24 cellular contexts compared by ENCODE assay signal in the genomic region with DNA sequence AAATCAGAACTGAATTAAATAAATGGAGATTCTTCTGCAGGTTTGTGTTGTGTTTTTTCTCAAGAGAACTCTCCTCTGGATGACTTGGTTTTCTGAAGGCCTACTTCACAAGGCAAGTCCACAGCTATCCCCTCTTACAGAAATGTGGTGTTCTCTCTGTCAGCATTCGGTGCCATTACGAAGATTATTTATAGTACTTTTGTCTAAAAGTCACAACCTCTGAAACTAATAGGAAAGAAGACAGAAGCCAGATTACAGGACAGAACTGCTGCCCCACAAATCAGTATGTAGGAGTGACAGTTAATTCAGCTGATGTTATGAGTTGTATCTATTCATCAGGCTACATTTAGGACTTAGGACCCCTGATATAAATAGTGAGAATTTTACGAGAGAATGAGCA.
DNase-seq lines count a peak whose midpoint lies in the region; ATAC-seq and TF ChIP-seq lines count a peak whose summit lies in the region.
"Had no signal": no experiment of that assay in that cellular context is flagged by ENCODE, and none has a peak within 500 bp of the region (broad histone marks: within the 10 kb centered on the region; RNA-seq: fewer than 3 reads in every experiment).

No MANE protein-coding gene starts in this region.

- H3K4me3 Mint-ChIP-seq in GM23338 (no peak overlapping the region), neural progenitor cell (no peak overlapping the region)
- H3K4me3 Mint-ChIP-seq: B cell; CD4-positive, alpha-beta T cell; CD8-positive, alpha-beta T cell had no signal

- H4K20me1 ChIP-seq in GM23338 (replicated peaks; ENCODE audit: insufficient read depth) (no peaks in the 10 kb centered on the region), neural progenitor cell (ENCODE audit: low read depth) (no peaks in the 10 kb centered on the region)
- H4K20me1 ChIP-seq: BLaER1 treated with 17β-estradiol and CSF1 and Interleukin-3, amounts not matched to agents 10 nM and 100 nM had no signal

- DNase-seq in GM23338 (ENCODE audit: low spot score): no peak
- peak; percentile 91 for DNase-seq in SK-N-DZ (ENCODE audit: low spot score)
- peak; percentile 64 for DNase-seq in left kidney (ENCODE audit: low read depth, low spot score)
- DNase-seq in neural progenitor cell (ENCODE audit: low spot score): no peak
- DNase-seq in dorsolateral prefrontal cortex: no peak
- no peak for DNase-seq in EL
- no peak for DNase-seq in DMS 273 (lab: John Stamatoyannopoulos, UW; ENCODE audit: unreplicated experiment)
- DNase-seq in NCI-H1436 treated with DMSO at 0.1 percent for 48 hours (lab: John Stamatoyannopoulos, UW): no peak
- DNase-seq: AML-193; Caco-2; Calu3; CD4-positive, alpha-beta T cell; CD8-positive, alpha-beta T cell; DMS 273 treated with DMSO at 0.1 percent for 48 hours; DMS153; DMS53; DMS79; DND-41; GF-D8 had no signal

- intact Hi-C loops in dorsolateral prefrontal cortex (cut with DNase I): no loop called here

- no peaks in the 10 kb centered on the region for H3K4me1 ChIP-seq in GM23338 (ENCODE audit: insufficient read depth)
- H3K4me1 ChIP-seq in neural progenitor cell: no peaks in the 10 kb centered on the region
- H3K4me1 ChIP-seq: A549; BLaER1 treated with 17β-estradiol and CSF1 and Interleukin-3, amounts not matched to agents 10 nM and 100 nM; Caco-2 had no signal

- no peaks in the 10 kb centered on the region for H3K9me2 ChIP-seq in GM23338 (ENCODE audit: insufficient read depth)

- H3K27me3 Mint-ChIP-seq in GM23338 (ENCODE audit: insufficient read depth, low read depth, poor library complexity) (no peaks in the 10 kb centered on the region), neural progenitor cell (ENCODE audit: insufficient read depth, low read depth) (no peaks in the 10 kb centered on the region)
- H3K27me3 Mint-ChIP-seq: B cell; CD4-positive, alpha-beta T cell had no signal

- no peaks in the 10 kb centered on the region for H3K9me3 Mint-ChIP-seq in GM23338
- H3K9me3 Mint-ChIP-seq in neural progenitor cell: peaks cover 5% of the 10 kb centered on the region
- H3K9me3 Mint-ChIP-seq: CD4-positive, alpha-beta T cell had no signal

- H3K27ac Mint-ChIP-seq in GM23338: peak overlapping the region; percentile 35
- no peak overlapping the region for H3K27ac Mint-ChIP-seq in neural progenitor cell
- H3K27ac Mint-ChIP-seq: B cell; CD4-positive, alpha-beta T cell; CD8-positive, alpha-beta T cell had no signal

- TF ChIP-seq CTCF in GM23338 (conservative IDR thresholded peaks at IDR 0.05; ENCODE audit: low read depth in 2 of 2) (no peak), neural progenitor cell (IDR thresholded peaks at IDR 0.05) (no peak), dorsolateral prefrontal cortex (IDR thresholded peaks at IDR 0.05 in 54 of 56, conservative IDR thresholded peaks at IDR 0.05 in 2 of 56; ENCODE audit: low read depth in 1 of 56, partially characterized antibody in 56 of 56) (no peak)

- no peaks in the 10 kb centered on the region for H3K79me2 ChIP-seq in GM23338 (replicated peaks; ENCODE audit: insufficient read depth)
- H3K79me2 ChIP-seq in neural progenitor cell (ENCODE audit: low read depth): no peaks in the 10 kb centered on the region

- no peak overlapping the region for H3K4me3 ChIP-seq in GM23338
- no peak overlapping the region for H3K4me3 ChIP-seq in neural progenitor cell
- H3K4me3 ChIP-seq in dorsolateral prefrontal cortex: no peak overlapping the region
- H3K4me3 ChIP-seq: A549; BLaER1 treated with 17β-estradiol and CSF1 and Interleukin-3, amounts not matched to agents 10 nM and 100 nM had no signal

- H3K9ac ChIP-seq in neural progenitor cell: no peak overlapping the region
- H3K9ac ChIP-seq: BLaER1 treated with 17β-estradiol and CSF1 and Interleukin-3, amounts not matched to agents 10 nM and 100 nM had no signal

- no peak overlapping the region for H2AFZ ChIP-seq in GM23338
- H2AFZ ChIP-seq in neural progenitor cell (replicated peaks): peak overlapping the region; percentile 53

- H3K27me3 ChIP-seq in GM23338 (ENCODE audit: insufficient read depth) (no peaks in the 10 kb centered on the region), neural progenitor cell (no peaks in the 10 kb centered on the region), dorsolateral prefrontal cortex (peaks cover 0 to 3% (median 0%) of the 10 kb centered on the region in 45 donors)
- H3K27me3 ChIP-seq: BLaER1 treated with 17β-estradiol and CSF1 and Interleukin-3, amounts not matched to agents 10 nM and 100 nM had no signal

- no peaks in the 10 kb centered on the region for H3F3A ChIP-seq in GM23338 (replicated peaks; ENCODE audit: low read depth)
- H3F3A ChIP-seq in neural progenitor cell (ENCODE audit: low read depth): no peaks in the 10 kb centered on the region

- no peak overlapping the region for H3K4me2 ChIP-seq in GM23338
- H3K4me2 ChIP-seq in neural progenitor cell: no peak overlapping the region
- H3K4me2 ChIP-seq: A549; BLaER1 treated with 17β-estradiol and CSF1 and Interleukin-3, amounts not matched to agents 10 nM and 100 nM had no signal

- H3K9me3 ChIP-seq in neural progenitor cell (ENCODE audit: low read depth): no peaks in the 10 kb centered on the region
- H3K9me3 ChIP-seq: A549; BLaER1 treated with 17β-estradiol and CSF1 and Interleukin-3, amounts not matched to agents 10 nM and 100 nM; Caco-2 had no signal

- no peak for ATAC-seq in GM23338
- ATAC-seq: A549; CD8-positive, alpha-beta T cell had no signal

- H3K36me3 ChIP-seq in GM23338 (ENCODE audit: insufficient read depth) (no peaks in the 10 kb centered on the region), neural progenitor cell (no peaks in the 10 kb centered on the region)
- H3K36me3 ChIP-seq: BLaER1 treated with 17β-estradiol and CSF1 and Interleukin-3, amounts not matched to agents 10 nM and 100 nM had no signal

- H3K36me3 Mint-ChIP-seq in GM23338 (ENCODE audit: low read depth) (no peaks in the 10 kb centered on the region), neural progenitor cell (no peaks in the 10 kb centered on the region)
- H3K36me3 Mint-ChIP-seq: CD8-positive, alpha-beta T cell had no signal

- no peaks in the 10 kb centered on the region for H3K4me1 Mint-ChIP-seq in GM23338
- no peaks in the 10 kb centered on the region for H3K4me1 Mint-ChIP-seq in neural progenitor cell
- H3K4me1 Mint-ChIP-seq: B cell had no signal

- H3K27ac ChIP-seq in GM23338 (ENCODE audit: low read depth) (no peak overlapping the region), neural progenitor cell (no peak overlapping the region), dorsolateral prefrontal cortex (no peak overlapping the region)
- H3K27ac ChIP-seq: 22Rv1; A549; BLaER1 treated with 17β-estradiol and CSF1 and Interleukin-3, amounts not matched to agents 10 nM and 100 nM; C4-2B had no signal

TF ChIP-seq in GM23338, 12 proteins besides CTCF, POLR2A, EP300 and RAD21:
- no peak for TF ChIP-seq CREB1 (CRISPR knock-in tag; IDR thresholded peaks at IDR 0.05; ENCODE audit: low read depth)
- no peak for TF ChIP-seq NANOG (IDR thresholded peaks at IDR 0.05; ENCODE audit: borderline replicate concordance)

Comparison
In these comparisons a context has a peak if more than half of its experiments do, and no peak if none do; other contexts are left out.
1. DNase-seq: peak in SK-N-DZ (single experiment) and left kidney (single experiment); none in GM23338 (single experiment), neural progenitor cell (single experiment), dorsolateral prefrontal cortex (0 of 10), EL (single experiment), DMS 273 (single experiment) and NCI-H1436 treated with DMSO at 0.1 percent for 48 hours (single experiment).